Comparison of ENCODE assay signal across 8 cellular contexts in the genomic region with DNA sequence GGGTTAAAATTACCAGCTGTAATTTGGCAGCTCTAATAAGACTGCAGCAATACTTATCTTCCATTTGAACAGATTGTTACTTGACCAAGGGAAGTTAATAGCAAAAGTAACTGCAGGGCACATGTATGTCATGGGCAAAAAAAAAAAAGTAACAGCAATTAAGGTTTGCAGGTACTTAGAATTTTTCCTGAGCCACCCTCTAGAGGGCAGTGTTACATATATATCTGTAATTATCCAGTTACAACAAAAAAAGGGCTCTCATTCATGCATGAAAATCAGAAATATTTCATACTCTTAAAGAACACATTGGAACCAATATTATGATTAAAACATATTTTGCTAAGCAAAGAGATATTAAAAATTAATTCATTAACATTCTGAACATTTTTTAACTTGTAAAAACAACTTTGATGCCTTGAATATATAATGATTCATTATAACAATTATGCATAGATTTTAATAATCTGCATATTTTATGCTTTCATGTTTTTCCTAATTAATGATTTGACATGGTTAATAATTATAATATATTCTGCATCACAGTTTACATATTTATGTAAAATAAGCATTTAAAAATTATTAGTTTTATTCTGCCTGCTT. TPM values are rescaled to one million over a fixed set of nuclear protein-coding genes. Genes with fewer than 3 reads are reported as not detected.
DNase-seq lines count a peak whose midpoint lies in the region; ATAC-seq and TF ChIP-seq lines count a peak whose summit lies in the region.

No MANE protein-coding gene starts in this region.

- H4K20me1 ChIP-seq in hepatocyte (ENCODE audit: insufficient read depth, poor library complexity, severe bottlenecking) = peaks cover 7% of the 10 kb centered on the region

- peak; percentile 61 for ATAC-seq in GM19351 (IDR thresholded peaks at IDR 0.05; ENCODE audit: unreplicated experiment)

- no peak overlapping the region for H3K4me3 ChIP-seq in WI38 (ENCODE audit: low read depth, low read length)
- H3K4me3 ChIP-seq in hepatocyte = no peak overlapping the region
- H3K4me3 ChIP-seq in tibial artery = no peak overlapping the region

- H3K36me3 ChIP-seq in hepatocyte (replicated peaks; ENCODE audit: insufficient read depth, low read depth) (no peaks in the 10 kb centered on the region), tibial artery (peaks cover 0 to 12% (median 0%) of the 10 kb centered on the region in 3 donors)

- H3K9me2 ChIP-seq in hepatocyte (replicated peaks; ENCODE audit: insufficient read depth) = no peaks in the 10 kb centered on the region

- peak; percentile 35; the same call in 1 of the 2 replicates for TF ChIP-seq CTCF in WI38 (IDR thresholded peaks at IDR 0.05; ENCODE audit: low read depth, low read length)
- TF ChIP-seq CTCF in hepatocyte (IDR thresholded peaks at IDR 0.05; ENCODE audit: poor library complexity) = peak; percentile 55
- TF ChIP-seq CTCF in tibial artery (IDR thresholded peaks at IDR 0.05) = peak; percentile 23 to 36

- DNase-seq in D341Med (ENCODE audit: low spot score) = peak; percentile 45
- peak; percentile 0 for DNase-seq in NCI-H2107 (lab: John Stamatoyannopoulos, UW)
- DNase-seq in hepatocyte (ENCODE audit: low spot score) = peak; percentile 73
- no peak for DNase-seq in tibial artery
- DNase-seq in effector CD8-positive, alpha-beta T cell (lab: John Stamatoyannopoulos, UW) = no peak
- DNase-seq in GOT3 (lab: John Stamatoyannopoulos, UW) = no peak

- H3K9me3 ChIP-seq in hepatocyte (ENCODE audit: low read depth) (no peaks in the 10 kb centered on the region), tibial artery (no peaks in the 10 kb centered on the region)

- no peak overlapping the region for H2AFZ ChIP-seq in hepatocyte

- intact Hi-C loops in tibial artery (cut with DNase I; ENCODE audit: low total_unique reads) = no loop called here

- H3K4me1 ChIP-seq in hepatocyte (ENCODE audit: insufficient read depth) (no peaks in the 10 kb centered on the region), tibial artery (no peaks in the 10 kb centered on the region)

- H3K27ac ChIP-seq in hepatocyte (no peak overlapping the region), tibial artery (no peak overlapping the region)

- no peak overlapping the region for H3K4me2 ChIP-seq in hepatocyte

- peaks cover 18% of the 10 kb centered on the region for H3K79me2 ChIP-seq in hepatocyte

- H3K27me3 ChIP-seq in hepatocyte = no peaks in the 10 kb centered on the region
- H3K27me3 ChIP-seq in tibial artery = no peaks in the 10 kb centered on the region

RNA-seq across cellular contexts. Expression of a gene that starts 25.1 kb away (rescaled TPM):
- 36.1 and 38.1 TPM in 2 replicates for total RNA-seq in hepatocyte
- 7.9 and 13.7 TPM in 2 replicates for polyA plus RNA-seq in hepatocyte

Comparison
In these comparisons a context has a peak if more than half of its experiments do, and no peak if none do; other contexts are left out.
1. DNase-seq: peak in D341Med (single experiment), NCI-H2107 (single experiment) and hepatocyte (single experiment); none in tibial artery (0 of 2), effector CD8-positive, alpha-beta T cell (single experiment) and GOT3 (single experiment).
2. Peak in every context shown above with its lines, with median percentiles within 50 percentile points of each other: CTCF ChIP-seq.